ENCODE assay signal across 1 cellular context in the genomic region with DNA sequence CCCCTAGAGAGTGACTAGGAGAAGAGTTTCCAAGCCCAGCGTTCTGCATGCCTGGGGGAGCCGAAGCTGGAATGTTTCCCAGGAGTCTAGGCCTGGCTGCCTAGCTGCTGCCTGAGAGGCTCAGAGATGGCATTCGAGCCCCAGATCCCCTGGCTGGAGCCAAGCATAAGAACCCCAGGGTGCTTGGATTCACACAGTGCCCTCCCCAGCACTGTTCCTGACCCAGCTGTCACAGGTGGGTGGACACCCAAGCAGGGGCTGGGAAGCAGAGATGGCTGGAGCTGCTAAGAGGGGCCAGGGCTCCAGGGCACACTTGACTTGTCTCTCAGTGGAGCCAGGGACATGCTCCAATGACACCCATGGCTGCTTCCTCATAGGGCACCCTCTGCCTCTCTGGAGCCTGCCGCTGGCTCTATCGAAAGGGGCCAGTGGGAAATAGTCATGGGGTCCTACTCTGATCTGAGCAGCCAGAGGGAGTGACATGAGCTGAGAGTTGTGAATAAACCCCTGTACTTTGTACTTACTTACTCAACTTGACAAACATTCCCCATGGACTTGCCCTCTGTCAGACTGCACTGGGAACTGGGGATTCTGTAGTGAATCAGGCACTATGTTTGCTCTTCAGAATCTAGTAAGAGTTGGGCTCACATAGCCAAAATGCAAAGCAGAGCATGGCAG.
TF ChIP-seq lines count a peak whose summit lies in the region.

No MANE protein-coding gene starts in this region.

TF ChIP-seq in A549, 52 proteins besides CTCF, POLR2A, EP300 and RAD21 (continued from another document):
- TF ChIP-seq TFCP2L1 (CRISPR knock-in tag; IDR thresholded peaks at IDR 0.05) (no peak), USF2 (IDR thresholded peaks at IDR 0.05) (no peak), ZFP36 (IDR thresholded peaks at IDR 0.05; ENCODE audit: borderline replicate concordance, partially characterized antibody) (no peak), NR3C1 (IDR thresholded peaks at IDR 0.05) (no peak), RFX5 (IDR thresholded peaks at IDR 0.05) (no peak), CBX2 (IDR thresholded peaks at IDR 0.05; ENCODE audit: borderline replicate concordance, low read depth) (no peak), HOXA7 (CRISPR knock-in tag; IDR thresholded peaks at IDR 0.05) (no peak), MAX (IDR thresholded peaks at IDR 0.05) (no peak), REST (IDR thresholded peaks at IDR 0.05) (no peak), MAFK (IDR thresholded peaks at IDR 0.05; ENCODE audit: partially characterized antibody) (no peak), HEYL (CRISPR knock-in tag; IDR thresholded peaks at IDR 0.05) (no peak), ATOH8 (CRISPR knock-in tag; IDR thresholded peaks at IDR 0.05; ENCODE audit: low read depth) (no peak)
TF ChIP-seq in A549: peak in this region for 0.
